ENCODE assay signal across 3 cellular contexts in the genomic region with DNA sequence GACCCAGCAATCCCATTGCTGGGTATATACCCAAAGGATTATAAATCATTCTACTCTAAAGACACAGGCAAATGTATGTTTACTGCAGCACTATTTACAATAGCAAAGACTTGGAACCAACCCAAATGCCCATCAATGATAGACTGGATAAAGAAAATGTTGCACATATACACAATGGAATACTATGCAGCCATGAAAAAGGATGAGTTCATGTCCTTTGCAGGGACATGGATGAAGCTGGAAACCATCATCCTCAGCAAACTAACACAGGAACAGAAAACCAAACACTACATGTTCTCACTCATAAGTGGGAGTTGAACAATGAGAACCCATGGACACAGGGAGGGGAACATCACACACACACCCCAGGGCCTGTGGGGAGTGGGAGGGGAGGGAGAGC. TPM values are rescaled to one million over a fixed set of nuclear protein-coding genes. Genes with fewer than 3 reads are reported as not detected.
"Had no signal": no experiment of that assay in that cellular context is flagged by ENCODE, and none has a peak within 500 bp of the region (broad histone marks: within the 10 kb centered on the region; RNA-seq: fewer than 3 reads in every experiment).

No MANE protein-coding gene starts in this region.

RNA-seq across cellular contexts. Expression of gene MAP3K15, which starts 3.5 kb away (rescaled TPM):
- total RNA-seq: LHCN-M2, M059J, MCF 10A had no signal
